20 cellular contexts compared by ENCODE assay signal in the genomic region with DNA sequence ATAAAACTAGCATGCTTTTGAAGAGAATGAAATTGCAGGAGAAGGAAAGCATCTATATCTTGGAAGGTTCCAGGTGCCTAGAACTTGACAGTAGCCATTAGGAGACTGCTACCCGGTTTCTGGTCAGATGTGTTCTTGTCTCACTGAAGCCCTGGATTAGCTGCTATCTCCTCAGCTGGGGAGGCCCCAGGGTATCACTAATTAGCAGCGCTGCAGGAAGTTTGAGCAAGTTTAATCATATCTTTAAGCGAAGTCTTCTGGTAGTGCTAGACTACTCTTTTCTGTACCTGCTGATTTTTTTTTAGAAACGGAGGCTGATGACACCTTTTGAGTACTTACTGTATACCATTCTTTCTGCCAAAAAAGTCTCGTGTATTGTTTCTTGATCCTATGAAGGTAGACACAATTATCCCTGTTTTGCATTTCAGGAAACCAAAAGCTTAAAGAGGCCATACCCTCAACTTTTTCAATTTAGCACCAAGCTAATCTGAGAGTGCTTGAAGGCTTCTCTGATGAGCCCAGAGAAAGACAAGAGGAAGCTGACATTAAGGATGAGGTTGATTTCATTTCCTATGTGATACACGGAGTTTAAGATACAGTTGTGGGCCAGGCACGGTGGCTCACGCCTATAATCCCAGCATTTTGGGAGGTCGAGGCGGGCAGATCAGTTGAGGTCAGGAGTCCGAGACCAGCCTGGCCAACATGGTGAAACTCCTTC.
A peak's percentile ranks its signal among the peaks of the same experiment; 100 is the strongest.
DNase-seq lines count a peak whose midpoint lies in the region; TF ChIP-seq lines count a peak whose summit lies in the region.
"Had no signal": no experiment of that assay in that cellular context is flagged by ENCODE, and none has a peak within 500 bp of the region (broad histone marks: within the 10 kb centered on the region; RNA-seq: fewer than 3 reads in every experiment).

No MANE protein-coding gene starts in this region.

- H3K9ac ChIP-seq in Karpas-422 (ENCODE audit: low read length), result no peak overlapping the region

- no peak for DNase-seq in activated T-cell treated with anti-CD3 and anti-CD28 coated beads, Interleukin-2, amount 50 U/mL, for 24 hours
- DNase-seq in activated T-cell treated with anti-CD3 and anti-CD28 coated beads, Interleukin-2, amount 50 U/mL, for 48 hours, result no peak
- DNase-seq in Karpas-422, result peak; percentile 30
- no peak for DNase-seq in stimulated activated CD8-positive, alpha-beta memory T cell treated with anti-CD3 and anti-CD28 coated beads, Interleukin-4, amount 100 ng/mL, for 48 hours
- no peak for DNase-seq in GM03348 (ENCODE audit: low spot score)
- DNase-seq in AG20443 (ENCODE audit: low spot score), result no peak
- DNase-seq: activated CD4-positive, alpha-beta T cell treated with anti-CD3 and anti-CD28 coated beads for 36 hours; activated effector memory CD4-positive, alpha-beta T cell treated with anti-CD3 and anti-CD28 coated beads, Interleukin-2, amount 50 U/mL, for 16 hours; BE2C; colonic mucosa; naive B cell; NCI-H187; NCI-H748 treated with DMSO at 0.1 percent for 48 hours; ovary; PC-3; Right ventricle myocardium superior had no signal

- no peaks in the 10 kb centered on the region for H3K36me3 Mint-ChIP-seq in activated T-cell treated with anti-CD3 and anti-CD28 coated beads, Interleukin-2, amount 50 U/mL, for 24 hours (ENCODE audit: low read depth)

- H3K27ac ChIP-seq in Karpas-422 (ENCODE audit: low read length) (no peak overlapping the region), angular gyrus (ENCODE audit: low read depth, low read length) (peak overlapping the region; percentile 27), neutrophil (peak overlapping the region; percentile 61)
- H3K27ac ChIP-seq: breast epithelium, colonic mucosa, ovary had no signal

- no peak overlapping the region for H3K4me3 ChIP-seq in Karpas-422 (ENCODE audit: low read length)
- H3K4me3 ChIP-seq in neutrophil (ENCODE audit: low read depth in 1 of 2, low read length in 1 of 2), result no peak overlapping the region
- H3K4me3 ChIP-seq: breast epithelium, colonic mucosa, ovary had no signal

- no peak for TF ChIP-seq CTCF in neutrophil (IDR thresholded peaks at IDR 0.05)

- no peaks in the 10 kb centered on the region for H3K36me3 ChIP-seq in Karpas-422 (ENCODE audit: insufficient read depth, low read length)
- no peaks in the 10 kb centered on the region for H3K36me3 ChIP-seq in neutrophil
- H3K36me3 ChIP-seq: BE2C, breast epithelium, colonic mucosa, ovary had no signal

- no peaks in the 10 kb centered on the region for H4K20me1 ChIP-seq in Karpas-422 (ENCODE audit: insufficient read depth, low read depth, low read length)

- H2AFZ ChIP-seq in Karpas-422 (ENCODE audit: low read length), result no peak overlapping the region

- H3K27me3 ChIP-seq in Karpas-422 (ENCODE audit: low read length), result no peaks in the 10 kb centered on the region
- no peaks in the 10 kb centered on the region for H3K27me3 ChIP-seq in neutrophil
- H3K27me3 ChIP-seq: BE2C, breast epithelium, colonic mucosa, ovary had no signal

- no peaks in the 10 kb centered on the region for H3K9me2 ChIP-seq in Karpas-422 (replicated peaks; ENCODE audit: insufficient read depth, low read length)

- H3K27me3 Mint-ChIP-seq in activated T-cell treated with anti-CD3 and anti-CD28 coated beads, Interleukin-2, amount 50 U/mL, for 24 hours, result no peaks in the 10 kb centered on the region
- H3K27me3 Mint-ChIP-seq: activated CD4-positive, alpha-beta T cell treated with anti-CD3 and anti-CD28 coated beads for 36 hours; memory B cell; naive B cell had no signal

- H3K27ac Mint-ChIP-seq in activated T-cell treated with anti-CD3 and anti-CD28 coated beads, Interleukin-2, amount 50 U/mL, for 24 hours, result peak overlapping the region; percentile 35
- H3K27ac Mint-ChIP-seq: activated CD4-positive, alpha-beta T cell treated with anti-CD3 and anti-CD28 coated beads for 36 hours; memory B cell had no signal

- H3K9me3 Mint-ChIP-seq in activated T-cell treated with anti-CD3 and anti-CD28 coated beads, Interleukin-2, amount 50 U/mL, for 24 hours, result no peaks in the 10 kb centered on the region
- H3K9me3 Mint-ChIP-seq: memory B cell, naive B cell had no signal

- no peak overlapping the region for H3K4me3 Mint-ChIP-seq in activated T-cell treated with anti-CD3 and anti-CD28 coated beads, Interleukin-2, amount 50 U/mL, for 24 hours
- H3K4me3 Mint-ChIP-seq: activated CD4-positive, alpha-beta T cell treated with anti-CD3 and anti-CD28 coated beads for 36 hours; memory B cell; naive B cell had no signal

- no peaks in the 10 kb centered on the region for H3K79me2 ChIP-seq in Karpas-422 (ENCODE audit: low read length)

- no peak overlapping the region for H3K4me2 ChIP-seq in Karpas-422 (ENCODE audit: low read depth, low read length, poor library complexity, severe bottlenecking)

- H3K4me1 ChIP-seq in Karpas-422 (ENCODE audit: low read length), result peaks cover 8% of the 10 kb centered on the region
- H3K4me1 ChIP-seq in neutrophil (ENCODE audit: control insufficient read depth in 1 of 2, insufficient read depth in 1 of 2, low read depth in 1 of 2, low read length in 1 of 2), result peaks cover 5 to 17% of the 10 kb centered on the region in 2 experiments
- H3K4me1 ChIP-seq: breast epithelium, colonic mucosa had no signal

- peaks cover 42% of the 10 kb centered on the region for H3K4me1 Mint-ChIP-seq in activated T-cell treated with anti-CD3 and anti-CD28 coated beads, Interleukin-2, amount 50 U/mL, for 24 hours (ENCODE audit: low read depth)

- H3K9me3 ChIP-seq in Karpas-422 (ENCODE audit: low read length), result no peaks in the 10 kb centered on the region
- H3K9me3 ChIP-seq in neutrophil, result no peaks in the 10 kb centered on the region
- H3K9me3 ChIP-seq: BE2C, breast epithelium, colonic mucosa, ovary had no signal
